24 cellular contexts compared by ENCODE assay signal in genomic region chr4:7839856-7840255, GRCh38.
A peak's percentile ranks its signal among the peaks of the same experiment; 100 is the strongest.
DNase-seq lines count a peak whose midpoint lies in the region; ATAC-seq and TF ChIP-seq lines count a peak whose summit lies in the region.
"Had no signal": no experiment of that assay in that cellular context is flagged by ENCODE, and none has a peak within 500 bp of the region (broad histone marks: within the 10 kb centered on the region; RNA-seq: fewer than 3 reads in every experiment).

No MANE protein-coding gene starts in this region.

- peak overlapping the region; percentile 94 for H3K27ac Mint-ChIP-seq in HFFc6
- no peak overlapping the region for H3K27ac Mint-ChIP-seq in activated naive CD4-positive, alpha-beta T cell treated with anti-CD3 and anti-CD28 coated beads for 36 hours
- H3K27ac Mint-ChIP-seq: B cell, H9 had no signal

- no peak overlapping the region for H3K4me2 ChIP-seq in PC-3 (ENCODE audit: low read length)

- TF ChIP-seq CTCF in HFFc6 (IDR thresholded peaks at IDR 0.05) (no peak), RWPE2 (IDR thresholded peaks at IDR 0.05; ENCODE audit: poor library complexity, severe bottlenecking) (no peak), fibroblast of villous mesenchyme (IDR thresholded peaks at IDR 0.05; ENCODE audit: insufficient read depth, low read depth, low read length) (no peak), sigmoid colon (IDR thresholded peaks at IDR 0.05) (no peak), PC-3 (conservative IDR thresholded peaks at IDR 0.05; ENCODE audit: low read depth, low read length) (no peak)

- H3K36me3 Mint-ChIP-seq in HFFc6 (ENCODE audit: low read depth), result peaks cover 74% of the 10 kb centered on the region
- H3K36me3 Mint-ChIP-seq in activated naive CD4-positive, alpha-beta T cell treated with anti-CD3 and anti-CD28 coated beads for 36 hours (ENCODE audit: low read depth), result peaks cover 22% of the 10 kb centered on the region

- TF ChIP-seq POLR2A in sigmoid colon (IDR thresholded peaks at IDR 0.05), result no peak

- peaks cover 39% of the 10 kb centered on the region for H3K4me1 ChIP-seq in RWPE2 (ENCODE audit: insufficient read depth, poor library complexity, severe bottlenecking)
- H3K4me1 ChIP-seq in sigmoid colon, result peaks cover 0 to 35% (median 32%) of the 10 kb centered on the region in 4 donors
- peaks cover 36% of the 10 kb centered on the region for H3K4me1 ChIP-seq in PC-3 (ENCODE audit: insufficient read depth, low read length)

- H3K27me3 ChIP-seq in RWPE2 (ENCODE audit: insufficient read depth, poor library complexity, severe bottlenecking) (no peaks in the 10 kb centered on the region), sigmoid colon (no peaks in the 10 kb centered on the region), PC-3 (ENCODE audit: low read length) (no peaks in the 10 kb centered on the region)

- peaks cover 61% of the 10 kb centered on the region for H3K79me2 ChIP-seq in PC-3 (ENCODE audit: low read length)

- H3K36me3 ChIP-seq in RWPE2 (ENCODE audit: low read depth) (peaks cover 73% of the 10 kb centered on the region), sigmoid colon (peaks cover 0 to 34% (median 5%) of the 10 kb centered on the region in 4 donors), PC-3 (ENCODE audit: low read depth, low read length) (peaks cover 38% of the 10 kb centered on the region)

- TF ChIP-seq EP300 in sigmoid colon (IDR thresholded peaks at IDR 0.05), result no peak

- H3K27me3 Mint-ChIP-seq in HFFc6 (ENCODE audit: insufficient read depth), result peaks cover 2% of the 10 kb centered on the region
- no peaks in the 10 kb centered on the region for H3K27me3 Mint-ChIP-seq in activated naive CD4-positive, alpha-beta T cell treated with anti-CD3 and anti-CD28 coated beads for 36 hours (ENCODE audit: low read depth)

- whole genome bisulfite sequencing in sigmoid colon, 2 donors, result 60 to 61% methylated on average over 4 of the region's 4 CpGs

- no peak overlapping the region for H3K9ac ChIP-seq in PC-3 (ENCODE audit: low read length)

- intact Hi-C loops in sigmoid colon (cut with DNase I), result no loop called here
- intact Hi-C loops in activated naive CD4-positive, alpha-beta T cell treated with anti-CD3 and anti-CD28 coated beads for 36 hours (cut with micrococcal nuclease), result no loop called here
- intact Hi-C loops in PC-3 (cut with micrococcal nuclease), result no loop called here

- DNase-seq in HFFc6 (no peak), RWPE2 (ENCODE audit: low spot score) (no peak), fibroblast of villous mesenchyme (ENCODE audit: low read depth) (peak; percentile 72), sigmoid colon (peak; percentile 13), PC-3 (no peak)
- no peak for DNase-seq in activated naive CD4-positive, alpha-beta T cell treated with anti-CD3 and anti-CD28 coated beads for 36 hours
- DNase-seq: CD8-positive, alpha-beta memory T cell; DMS153; DND-41; H9; KG1; NCI-H1048; NCI-H1417; NCI-H1694; NCI-H2029 treated with DMSO at 0.1 percent for 48 hours; NCI-H446 treated with DMSO at 0.1 percent for 48 hours; NCI-H526; NCI-H82; SIG-M5 had no signal

- H3K9me3 Mint-ChIP-seq in HFFc6, result no peaks in the 10 kb centered on the region
- H3K9me3 Mint-ChIP-seq in activated naive CD4-positive, alpha-beta T cell treated with anti-CD3 and anti-CD28 coated beads for 36 hours, result no peaks in the 10 kb centered on the region
- H3K9me3 Mint-ChIP-seq: CD14-positive monocyte; CD8-positive, alpha-beta memory T cell; H9 had no signal

- H3K27ac ChIP-seq in RWPE2 (ENCODE audit: poor library complexity, severe bottlenecking) (peak overlapping the region; percentile 100), sigmoid colon (peak overlapping the region in 2 of 4 donors; percentile 22 to 28), PC-3 (ENCODE audit: low read length) (no peak overlapping the region)
- H3K27ac ChIP-seq: SK-N-MC had no signal

- POLR2A ChIA-PET in PC-3 (lab: Charles Lee; ENCODE audit: unreplicated experiment), result no interaction called here

- CTCF ChIA-PET in activated naive CD4-positive, alpha-beta T cell treated with anti-CD3 and anti-CD28 coated beads for 36 hours (lab: Charles Lee), result no interaction called here
- CTCF ChIA-PET in PC-3 (lab: Charles Lee), result no interaction called here

- no peaks in the 10 kb centered on the region for H3K9me3 ChIP-seq in RWPE2 (ENCODE audit: severe bottlenecking)
- no peaks in the 10 kb centered on the region for H3K9me3 ChIP-seq in sigmoid colon
- H3K9me3 ChIP-seq in PC-3 (ENCODE audit: low read length), result no peaks in the 10 kb centered on the region

- no peaks in the 10 kb centered on the region for H4K20me1 ChIP-seq in PC-3 (ENCODE audit: low read length)

- H3K4me3 Mint-ChIP-seq in HFFc6, result peak overlapping the region; percentile 10; the same call in 1 of the 2 replicates
- H3K4me3 Mint-ChIP-seq in activated naive CD4-positive, alpha-beta T cell treated with anti-CD3 and anti-CD28 coated beads for 36 hours, result no peak overlapping the region
- H3K4me3 Mint-ChIP-seq: B cell; CD14-positive monocyte; CD8-positive, alpha-beta memory T cell; H9 had no signal

- no peak overlapping the region for H2AFZ ChIP-seq in PC-3 (ENCODE audit: low read length)

- H3K4me1 Mint-ChIP-seq in HFFc6 (ENCODE audit: low read depth), result peaks cover 78% of the 10 kb centered on the region
- H3K4me1 Mint-ChIP-seq in activated naive CD4-positive, alpha-beta T cell treated with anti-CD3 and anti-CD28 coated beads for 36 hours (ENCODE audit: low read depth), result peaks cover 18% of the 10 kb centered on the region
- H3K4me1 Mint-ChIP-seq: B cell, CD14-positive monocyte had no signal

- ATAC-seq in RWPE2 (ENCODE audit: low read depth) (no peak), GM21529 (IDR thresholded peaks at IDR 0.05; ENCODE audit: unreplicated experiment) (no peak), PC-3 (no peak)
- ATAC-seq: Panc1 had no signal

- H3K4me3 ChIP-seq in RWPE2 (ENCODE audit: severe bottlenecking) (no peak overlapping the region), fibroblast of villous mesenchyme (ENCODE audit: low read depth, low read length) (no peak overlapping the region), sigmoid colon (no peak overlapping the region), PC-3 (ENCODE audit: low read length) (no peak overlapping the region)
- H3K4me3 ChIP-seq: SK-N-MC had no signal

- no peaks in the 10 kb centered on the region for H3K9me2 ChIP-seq in PC-3 (replicated peaks; ENCODE audit: low read length)

- no TSS peak for BruUV-seq in PC-3 (replicated peaks; lab: Mats Ljungman, UMichigan)

- peaks cover 18% of the 10 kb centered on the region for H3F3A ChIP-seq in PC-3 (ENCODE audit: low read length, unreplicated experiment)

Comparison
In these comparisons a context has a peak if more than half of its experiments do, and no peak if none do; other contexts are left out.
1. DNase-seq: peak in fibroblast of villous mesenchyme (single experiment) and sigmoid colon (single experiment); none in HFFc6 (single experiment), RWPE2 (single experiment), activated naive CD4-positive, alpha-beta T cell treated with anti-CD3 and anti-CD28 coated beads for 36 hours (single experiment) and PC-3 (single experiment).